Comparison of ENCODE assay signal across 9 cellular contexts in genomic region chr9:3508078-3508431, GRCh38. TPM values are rescaled to one million over a fixed set of nuclear protein-coding genes. Genes with fewer than 3 reads are reported as not detected.
A peak's percentile ranks its signal among the peaks of the same experiment; 100 is the strongest.
DNase-seq lines count a peak whose midpoint lies in the region; ATAC-seq and TF ChIP-seq lines count a peak whose summit lies in the region.
"Had no signal": no experiment of that assay in that cellular context is flagged by ENCODE, and none has a peak within 500 bp of the region (broad histone marks: within the 10 kb centered on the region; RNA-seq: fewer than 3 reads in every experiment).

No MANE protein-coding gene starts in this region.

- H3K9me3 Mint-ChIP-seq in activated T-cell treated with anti-CD3 and anti-CD28 coated beads, Interleukin-2, amount 50 U/mL, for 24 hours: no peaks in the 10 kb centered on the region
- H3K9me3 Mint-ChIP-seq in chondrocyte (ENCODE audit: low read depth): no peaks in the 10 kb centered on the region
- no peaks in the 10 kb centered on the region for H3K9me3 Mint-ChIP-seq in stimulated activated naive CD8-positive, alpha-beta T cell treated with anti-CD3 and anti-CD28 coated beads, Interleukin-15, amount 100 ng/mL, for 72 hours
- H3K9me3 Mint-ChIP-seq: CD4-positive, CD25-positive, alpha-beta regulatory T cell had no signal

- no peak for DNase-seq in activated T-cell treated with anti-CD3 and anti-CD28 coated beads, Interleukin-2, amount 50 U/mL, for 24 hours
- DNase-seq in activated T-cell treated with anti-CD3 and anti-CD28 coated beads, Interleukin-2, amount 50 U/mL, for 1 hour: no peak
- no peak for DNase-seq in chondrocyte (ENCODE audit: low spot score)
- DNase-seq in stimulated activated naive CD8-positive, alpha-beta T cell treated with anti-CD3 and anti-CD28 coated beads, Interleukin-15, amount 100 ng/mL, for 72 hours: no peak
- no peak for DNase-seq in T1000 (lab: John Stamatoyannopoulos, UW)
- DNase-seq in iPS-NIHi11 (ENCODE audit: low spot score): no peak
- no peak for DNase-seq in RWPE1 (ENCODE audit: low spot score)
- DNase-seq: CD4-positive, CD25-positive, alpha-beta regulatory T cell had no signal

- H3K27me3 Mint-ChIP-seq in activated T-cell treated with anti-CD3 and anti-CD28 coated beads, Interleukin-2, amount 50 U/mL, for 24 hours: no peaks in the 10 kb centered on the region
- no peaks in the 10 kb centered on the region for H3K27me3 Mint-ChIP-seq in chondrocyte (ENCODE audit: low read depth)
- no peaks in the 10 kb centered on the region for H3K27me3 Mint-ChIP-seq in stimulated activated naive CD8-positive, alpha-beta T cell treated with anti-CD3 and anti-CD28 coated beads, Interleukin-15, amount 100 ng/mL, for 72 hours
- H3K27me3 Mint-ChIP-seq: CD4-positive, CD25-positive, alpha-beta regulatory T cell had no signal

- TF ChIP-seq CTCF in chondrocyte (IDR thresholded peaks at IDR 0.05) (no peak), RWPE1 (conservative IDR thresholded peaks at IDR 0.05; ENCODE audit: low read depth) (no peak)

- CTCF ChIA-PET in RWPE1 (lab: Yijun Ruan, JAX): no interaction called here

- H3K36me3 Mint-ChIP-seq in activated T-cell treated with anti-CD3 and anti-CD28 coated beads, Interleukin-2, amount 50 U/mL, for 24 hours (ENCODE audit: low read depth): peaks cover 25% of the 10 kb centered on the region
- no peaks in the 10 kb centered on the region for H3K36me3 Mint-ChIP-seq in chondrocyte (ENCODE audit: low read depth)

- POLR2A ChIA-PET in RWPE1 (lab: Yijun Ruan, JAX; ENCODE audit: low non-redundant PET): no interaction called here

- H3K4me1 Mint-ChIP-seq in activated T-cell treated with anti-CD3 and anti-CD28 coated beads, Interleukin-2, amount 50 U/mL, for 24 hours (ENCODE audit: low read depth): peaks cover 57% of the 10 kb centered on the region
- peaks cover 21% of the 10 kb centered on the region for H3K4me1 Mint-ChIP-seq in chondrocyte (ENCODE audit: low read depth)
- peaks cover 54% of the 10 kb centered on the region for H3K4me1 Mint-ChIP-seq in stimulated activated naive CD8-positive, alpha-beta T cell treated with anti-CD3 and anti-CD28 coated beads, Interleukin-15, amount 100 ng/mL, for 72 hours

- ATAC-seq in HG03460 (IDR thresholded peaks at IDR 0.05; ENCODE audit: unreplicated experiment): peak; percentile 30
- ATAC-seq in stimulated activated naive CD8-positive, alpha-beta T cell treated with anti-CD3 and anti-CD28 coated beads, Interleukin-15, amount 100 ng/mL, for 72 hours: no peak

- H3K27ac ChIP-seq in RWPE1: no peak overlapping the region

- peak overlapping the region; percentile 50 for H3K4me3 Mint-ChIP-seq in activated T-cell treated with anti-CD3 and anti-CD28 coated beads, Interleukin-2, amount 50 U/mL, for 24 hours
- H3K4me3 Mint-ChIP-seq in chondrocyte (ENCODE audit: unreplicated experiment): peak overlapping the region; percentile 37
- H3K4me3 Mint-ChIP-seq in stimulated activated naive CD8-positive, alpha-beta T cell treated with anti-CD3 and anti-CD28 coated beads, Interleukin-15, amount 100 ng/mL, for 72 hours: peak overlapping the region; percentile 57 to 78

- peak overlapping the region; percentile 94 for H3K27ac Mint-ChIP-seq in activated T-cell treated with anti-CD3 and anti-CD28 coated beads, Interleukin-2, amount 50 U/mL, for 24 hours
- peak overlapping the region; percentile 89 for H3K27ac Mint-ChIP-seq in chondrocyte (ENCODE audit: unreplicated experiment)
- peak overlapping the region; percentile 92 to 98 for H3K27ac Mint-ChIP-seq in stimulated activated naive CD8-positive, alpha-beta T cell treated with anti-CD3 and anti-CD28 coated beads, Interleukin-15, amount 100 ng/mL, for 72 hours

RNA-seq across cellular contexts. Expression of gene RFX3, which starts 17.7 kb away (rescaled TPM):
- 4.0 to 10.6 TPM (median 4.1 TPM) in 3 replicates for total RNA-seq in chondrocyte
